ENCODE assay signal across 10 cellular contexts in genomic region chr14:93064411-93065271, GRCh38. TPM values are rescaled to one million over a fixed set of nuclear protein-coding genes. Genes with fewer than 3 reads are reported as not detected.
DNase-seq lines count a peak whose midpoint lies in the region; ATAC-seq lines count a peak whose summit lies in the region.
"Had no signal": no experiment of that assay in that cellular context is flagged by ENCODE, and none has a peak within 500 bp of the region (broad histone marks: within the 10 kb centered on the region; RNA-seq: fewer than 3 reads in every experiment).

No MANE protein-coding gene starts in this region.

- 51% methylated on average over 10 of the region's 10 CpGs for WGBS in right cardiac atrium
- WGBS in thymus = 94% methylated on average over 10 of the region's 10 CpGs

- peaks cover 82% of the 10 kb centered on the region for H3K4me1 Mint-ChIP-seq in activated CD8-positive, alpha-beta memory T cell treated with anti-CD3 and anti-CD28 coated beads, Interleukin-2, amount 10 ng/mL, durations not matched to agents 7 days and 5 days
- H3K4me1 Mint-ChIP-seq in activated naive CD8-positive, alpha-beta T cell treated with anti-CD3 and anti-CD28 coated beads for 36 hours = peaks cover 84% of the 10 kb centered on the region

- no peaks in the 10 kb centered on the region for H3K9me3 Mint-ChIP-seq in activated CD8-positive, alpha-beta memory T cell treated with anti-CD3 and anti-CD28 coated beads, Interleukin-2, amount 10 ng/mL, durations not matched to agents 7 days and 5 days (ENCODE audit: low read depth)
- no peaks in the 10 kb centered on the region for H3K9me3 Mint-ChIP-seq in activated naive CD8-positive, alpha-beta T cell treated with anti-CD3 and anti-CD28 coated beads for 36 hours

- no peaks in the 10 kb centered on the region for H3K36me3 ChIP-seq in thymus (ENCODE audit: control insufficient read depth, insufficient read depth)

- H3K36me3 Mint-ChIP-seq in activated CD8-positive, alpha-beta memory T cell treated with anti-CD3 and anti-CD28 coated beads, Interleukin-2, amount 10 ng/mL, durations not matched to agents 7 days and 5 days = peaks cover 12% of the 10 kb centered on the region
- H3K36me3 Mint-ChIP-seq in activated naive CD8-positive, alpha-beta T cell treated with anti-CD3 and anti-CD28 coated beads for 36 hours = peaks cover 35% of the 10 kb centered on the region

- no peaks in the 10 kb centered on the region for H3K27me3 Mint-ChIP-seq in activated CD8-positive, alpha-beta memory T cell treated with anti-CD3 and anti-CD28 coated beads, Interleukin-2, amount 10 ng/mL, durations not matched to agents 7 days and 5 days
- no peaks in the 10 kb centered on the region for H3K27me3 Mint-ChIP-seq in activated naive CD8-positive, alpha-beta T cell treated with anti-CD3 and anti-CD28 coated beads for 36 hours

- peak overlapping the region; percentile 95 for H3K27ac Mint-ChIP-seq in activated CD8-positive, alpha-beta memory T cell treated with anti-CD3 and anti-CD28 coated beads, Interleukin-2, amount 10 ng/mL, durations not matched to agents 7 days and 5 days
- H3K27ac Mint-ChIP-seq in activated naive CD8-positive, alpha-beta T cell treated with anti-CD3 and anti-CD28 coated beads for 36 hours = peak overlapping the region; percentile 98

- H3K27me3 ChIP-seq in right cardiac atrium (ENCODE audit: control insufficient read depth, insufficient read depth) (no peaks in the 10 kb centered on the region), thymus (ENCODE audit: control insufficient read depth, insufficient read depth) (no peaks in the 10 kb centered on the region)

- no peak for ATAC-seq in activated CD8-positive, alpha-beta memory T cell treated with anti-CD3 and anti-CD28 coated beads, Interleukin-2, amount 10 ng/mL, durations not matched to agents 7 days and 5 days
- ATAC-seq in right cardiac atrium (peak; percentile 58 to 73), GM18868 (IDR thresholded peaks at IDR 0.05; ENCODE audit: unreplicated experiment) (no peak)

- intact Hi-C loops in right cardiac atrium (cut with DNase I) = no loop called here

- H3K9me3 ChIP-seq in right cardiac atrium (ENCODE audit: control insufficient read depth, low read length) (no peaks in the 10 kb centered on the region), thymus (ENCODE audit: control insufficient read depth) (no peaks in the 10 kb centered on the region)

- H3K4me3 Mint-ChIP-seq in activated CD8-positive, alpha-beta memory T cell treated with anti-CD3 and anti-CD28 coated beads, Interleukin-2, amount 10 ng/mL, durations not matched to agents 7 days and 5 days = peak overlapping the region; percentile 68
- H3K4me3 Mint-ChIP-seq in activated naive CD8-positive, alpha-beta T cell treated with anti-CD3 and anti-CD28 coated beads for 36 hours = peak overlapping the region; percentile 75

- DNase-seq in activated CD8-positive, alpha-beta memory T cell treated with anti-CD3 and anti-CD28 coated beads, Interleukin-2, amount 10 ng/mL, durations not matched to agents 7 days and 5 days = no peak
- no peak for DNase-seq in activated CD8-positive, alpha-beta memory T cell treated with anti-CD3 and anti-CD28 coated beads for 24 hours
- no peak for DNase-seq in activated naive CD8-positive, alpha-beta T cell treated with anti-CD3 and anti-CD28 coated beads for 36 hours
- DNase-seq in right cardiac atrium (peak in 2 of 3 donors; percentile 75 to 79), RKO (ENCODE audit: low spot score) (no peak), NCI-H226 (no peak)
- DNase-seq: activated CD4-positive, alpha-beta T cell treated with anti-CD3 and anti-CD28 coated beads, Interleukin-2, amount 50 U/mL, for 48 hours; MM.1S had no signal

- H3K27ac ChIP-seq in right cardiac atrium (ENCODE audit: low read length) (peak overlapping the region; percentile 49), thymus (ENCODE audit: low read depth) (peak overlapping the region; percentile 8)

- CTCF ChIA-PET in activated CD8-positive, alpha-beta memory T cell treated with anti-CD3 and anti-CD28 coated beads, Interleukin-2, amount 10 ng/mL, durations not matched to agents 7 days and 5 days (lab: Charles Lee) = interaction anchor here (1.1 to 5.2 kb wide), 5 partner anchors 9 to 113 kb away, joined by 3 to 40 read pairs (median 12); no protein-coding TSS in a partner anchor

- H3K4me3 ChIP-seq in right cardiac atrium (ENCODE audit: low read length) (no peak overlapping the region), thymus (ENCODE audit: low read length) (no peak overlapping the region)

- H3K4me1 ChIP-seq in right cardiac atrium (ENCODE audit: control insufficient read depth, insufficient read depth, low read length) (peaks cover 30% of the 10 kb centered on the region), thymus (ENCODE audit: control insufficient read depth, insufficient read depth, low read length) (peaks cover 4% of the 10 kb centered on the region)

RNA-seq across cellular contexts. Expression of gene ITPK1, which starts 51.1 kb away (rescaled TPM):
- total RNA-seq in activated CD8-positive, alpha-beta memory T cell treated with anti-CD3 and anti-CD28 coated beads, Interleukin-2, amount 10 ng/mL, durations not matched to agents 7 days and 5 days = 100 to 1,000 TPM in 1 of 2 experiments, 10 to 100 TPM in 1; 96.1 to 103 TPM
- total RNA-seq in activated naive CD8-positive, alpha-beta T cell treated with anti-CD3 and anti-CD28 coated beads for 36 hours = 10 to 100 TPM; 87.0 to 87.4 TPM
- total RNA-seq in right cardiac atrium = 100 to 1,000 TPM; 113 to 135 (median 129) TPM
- polyA plus RNA-seq in right cardiac atrium = 78.2 TPM
- polyA plus RNA-seq in thymus = 20.9 TPM

Comparison
In these comparisons a context has a peak if more than half of its experiments do, and no peak if none do; other contexts are left out.
1. ATAC-seq: peak in right cardiac atrium (2 of 2); none in activated CD8-positive, alpha-beta memory T cell treated with anti-CD3 and anti-CD28 coated beads, Interleukin-2, amount 10 ng/mL, durations not matched to agents 7 days and 5 days (single experiment) and GM18868 (single experiment).
2. DNase-seq: peak in right cardiac atrium (2 of 3); none in activated CD8-positive, alpha-beta memory T cell treated with anti-CD3 and anti-CD28 coated beads, Interleukin-2, amount 10 ng/mL, durations not matched to agents 7 days and 5 days (single experiment), activated CD8-positive, alpha-beta memory T cell treated with anti-CD3 and anti-CD28 coated beads for 24 hours (single experiment), activated naive CD8-positive, alpha-beta T cell treated with anti-CD3 and anti-CD28 coated beads for 36 hours (single experiment), RKO (single experiment) and NCI-H226 (single experiment).